8 cellular contexts compared by ENCODE assay signal in genomic region chr9:133120343-133121199, GRCh38. TPM values are rescaled to one million over a fixed set of nuclear protein-coding genes. Genes with fewer than 3 reads are reported as not detected.
A peak's percentile ranks its signal among the peaks of the same experiment; 100 is the strongest.
DNase-seq lines count a peak whose midpoint lies in the region; ATAC-seq and TF ChIP-seq lines count a peak whose summit lies in the region.

No MANE protein-coding gene starts in this region.

- H3K9me3 ChIP-seq in CD4-positive, alpha-beta T cell (ENCODE audit: control insufficient read depth, low read length): no peaks in the 10 kb centered on the region
- H3K9me3 ChIP-seq in Peyer's patch (no peaks in the 10 kb centered on the region), neuron (ENCODE audit: low read length) (no peaks in the 10 kb centered on the region)

- H3K27ac Mint-ChIP-seq in CD4-positive, alpha-beta T cell: peak overlapping the region; percentile 79

- intact Hi-C loops in CD4-positive, alpha-beta T cell (cut with DNase I, micrococcal nuclease): loop anchor here (1.0 to 2.0 kb wide), 4 partner anchors 13 to 29 kb away; no protein-coding TSS in a partner anchor

- peak overlapping the region; percentile 85 for H3K4me3 Mint-ChIP-seq in CD4-positive, alpha-beta T cell

- H3K4me1 ChIP-seq in Peyer's patch (peaks cover 12 to 75% (median 37%) of the 10 kb centered on the region in 4 donors), neuron (ENCODE audit: insufficient read depth, low read length) (peaks cover 53% of the 10 kb centered on the region)

- no peak overlapping the region for H2AFZ ChIP-seq in neuron (ENCODE audit: low read depth, low read length)

- H3K27me3 Mint-ChIP-seq in CD4-positive, alpha-beta T cell: no peaks in the 10 kb centered on the region

- no peak for ATAC-seq in CD4-positive, alpha-beta T cell (ENCODE audit: poor library complexity)
- peak; percentile 11 for ATAC-seq in GM21737 (IDR thresholded peaks at IDR 0.05; ENCODE audit: unreplicated experiment)

- peak in 3 of 10 experiments; percentile 25 to 32 (median 32) for DNase-seq in CD4-positive, alpha-beta T cell
- DNase-seq in Peyer's patch: peak in 1 of 3 donors; percentile 67
- no peak for DNase-seq in epithelial cell of prostate (ENCODE audit: low read depth, low spot score)
- DNase-seq in NCI-H226: no peak
- DNase-seq in stimulated activated CD4-positive, alpha-beta T cell treated with anti-CD3 and anti-CD28 coated beads, Interleukin-12 subunit alpha, Interleukin-12 subunit beta, amount 100 ng/mL, for 4 hours: no peak
- DNase-seq in NCI-H2227 (lab: John Stamatoyannopoulos, UW; ENCODE audit: unreplicated experiment): no peak

- H3K9me3 Mint-ChIP-seq in CD4-positive, alpha-beta T cell: no peaks in the 10 kb centered on the region

- no peaks in the 10 kb centered on the region for H3K36me3 ChIP-seq in Peyer's patch
- H3K36me3 ChIP-seq in neuron (ENCODE audit: insufficient read depth, low read length): no peaks in the 10 kb centered on the region

- peaks cover 58% of the 10 kb centered on the region for H3K4me1 Mint-ChIP-seq in CD4-positive, alpha-beta T cell (ENCODE audit: low read depth)

- TF ChIP-seq POLR2A in Peyer's patch (IDR thresholded peaks at IDR 0.05): peak in 1 of 2 donors; percentile 63

- CTCF ChIA-PET in CD4-positive, alpha-beta T cell (lab: Charles Lee): interaction anchor here (1.3 to 6.5 kb wide), 2 partner anchors 24 to 27 kb away, joined by 5 to 41 read pairs; no protein-coding TSS in a partner anchor

- H3K4me3 ChIP-seq in Peyer's patch (peak overlapping the region; percentile 76 to 92 (median 84)), neuron (ENCODE audit: low read length) (peak overlapping the region; percentile 63)

- TF ChIP-seq CTCF in CD4-positive, alpha-beta T cell (IDR thresholded peaks at IDR 0.05): no peak
- TF ChIP-seq CTCF in Peyer's patch (IDR thresholded peaks at IDR 0.05): peak in 1 of 6 experiments; percentile 5

- H3K36me3 Mint-ChIP-seq in CD4-positive, alpha-beta T cell (ENCODE audit: low read depth): peaks cover 21% of the 10 kb centered on the region

- H3K27me3 ChIP-seq in CD4-positive, alpha-beta T cell (ENCODE audit: control insufficient read depth, insufficient read depth, low read length): no peaks in the 10 kb centered on the region
- H3K27me3 ChIP-seq in Peyer's patch (no peaks in the 10 kb centered on the region), neuron (ENCODE audit: insufficient read depth, low read length) (no peaks in the 10 kb centered on the region)

- peak overlapping the region; percentile 55 for H3K27ac ChIP-seq in CD4-positive, alpha-beta T cell (ENCODE audit: low read depth, low read length)
- H3K27ac ChIP-seq in Peyer's patch (peak overlapping the region; percentile 87 to 92 (median 90)), epithelial cell of prostate (peak overlapping the region; percentile 66)

- POLR2A ChIA-PET in CD4-positive, alpha-beta T cell (lab: Charles Lee): interaction anchor here (0.6 to 6.5 kb wide), 7 partner anchors 11 to 194 kb away, joined by 3 to 34 read pairs (median 7); partner anchors contain the start of gene GTF3C5

RNA-seq across cellular contexts. Expression of gene RALGDS, which starts 0.5 kb away (rescaled TPM):
- total RNA-seq in CD4-positive, alpha-beta T cell: 100 to 1,000 TPM; 166 to 168 TPM
- 100 to 1,000 TPM in 2 of 4 donors, 10 to 100 TPM in 2; 53.1 to 237 (median 139) TPM for total RNA-seq in Peyer's patch

RNA-seq across cellular contexts. Expression of gene GBGT1, which starts 43.1 kb away (rescaled TPM):
- 1 to 10 TPM; 1.3 to 1.8 TPM for total RNA-seq in CD4-positive, alpha-beta T cell
- total RNA-seq in Peyer's patch: 10 to 100 TPM in 3 of 4 donors, 1 to 10 TPM in 1; 7.0 to 49.5 (median 14.1) TPM

RNA-seq across cellular contexts. Expression of gene CEL, which starts 58.8 kb away (rescaled TPM):
- under 1 TPM; 0.16 to 0.39 TPM for total RNA-seq in CD4-positive, alpha-beta T cell
- total RNA-seq in Peyer's patch: 1 to 10 TPM; 1.6 to 9.1 (median 5.8) TPM
